In the genomic region with DNA sequence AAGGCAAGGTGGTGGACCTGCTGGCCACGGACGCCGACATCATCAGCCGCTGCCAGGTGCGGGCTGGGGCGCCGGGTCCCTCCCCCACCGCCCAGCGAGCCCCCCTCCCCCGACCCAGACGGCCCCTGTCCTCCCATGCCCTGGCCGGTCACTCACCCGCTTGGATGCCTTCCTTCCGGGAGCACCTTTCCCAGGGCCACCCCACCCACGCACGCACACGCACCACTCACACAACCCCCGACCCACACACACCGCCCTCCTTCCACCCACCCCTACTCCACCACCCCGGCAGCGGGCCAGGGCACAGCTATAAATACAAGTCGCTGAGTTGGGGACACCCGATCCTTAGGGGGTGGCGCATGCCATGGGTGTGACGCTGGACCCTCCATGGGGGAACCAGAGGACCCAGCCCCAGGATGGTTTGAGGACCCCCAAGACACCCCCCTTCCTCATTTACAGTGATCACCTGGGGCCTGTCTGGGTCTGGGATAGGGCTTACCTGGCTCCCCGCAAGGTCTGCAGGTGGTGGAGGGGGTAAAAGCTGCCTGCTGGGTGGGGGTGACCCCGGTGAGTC, we compare ENCODE assay signal across 8 cellular contexts. TPM values are rescaled to one million over a fixed set of nuclear protein-coding genes. Genes with fewer than 3 reads are reported as not detected.
DNase-seq lines count a peak whose midpoint lies in the region; ATAC-seq and FAIRE-seq lines count a peak whose summit lies in the region.

No MANE protein-coding gene starts in this region.

- H3K27me3 Mint-ChIP-seq in activated T-helper 2 cell treated with anti-CD3 and anti-CD28 coated beads, Interferon-gamma antibody, Interleukin-2, Interleukin-4, amounts not matched to agents 10 μg/mL and 5 μg/mL and 100 μg/mL, durations not matched to agents 14 hours and 24 hours and 36 hours (ENCODE audit: low read depth), result no peaks in the 10 kb centered on the region

- peaks cover 5% of the 10 kb centered on the region for H3K36me3 Mint-ChIP-seq in activated T-helper 2 cell treated with anti-CD3 and anti-CD28 coated beads, Interferon-gamma antibody, Interleukin-2, Interleukin-4, amounts not matched to agents 10 μg/mL and 5 μg/mL and 100 μg/mL, durations not matched to agents 14 hours and 24 hours and 36 hours (ENCODE audit: low read depth)

- ATAC-seq in HG03571 (IDR thresholded peaks at IDR 0.05; ENCODE audit: unreplicated experiment) (no peak), HG03095 (IDR thresholded peaks at IDR 0.05; ENCODE audit: unreplicated experiment) (no peak), GM18909 (IDR thresholded peaks at IDR 0.05; ENCODE audit: poor library complexity, unreplicated experiment) (no peak)

- H3K4me1 Mint-ChIP-seq in activated T-helper 2 cell treated with anti-CD3 and anti-CD28 coated beads, Interferon-gamma antibody, Interleukin-2, Interleukin-4, amounts not matched to agents 10 μg/mL and 5 μg/mL and 100 μg/mL, durations not matched to agents 14 hours and 24 hours and 36 hours (ENCODE audit: low read depth), result no peaks in the 10 kb centered on the region

- intact Hi-C loops in activated T-helper 2 cell treated with anti-CD3 and anti-CD28 coated beads, Interferon-gamma antibody, Interleukin-2, Interleukin-4, amounts not matched to agents 10 μg/mL and 5 μg/mL and 100 μg/mL, durations not matched to agents 14 hours and 24 hours and 36 hours (cut with micrococcal nuclease), result loop anchor here (2.0 kb wide), 1 partner anchor 28 kb away; a partner anchor contains a TSS

- no peaks in the 10 kb centered on the region for H3K9me3 ChIP-seq in iPS DF 6.9 (ENCODE audit: control insufficient read depth, insufficient read depth, low read length)
- H3K9me3 ChIP-seq in skeletal muscle tissue (ENCODE audit: control insufficient read depth in 3 of 3, low read length in 3 of 3), result no peaks in the 10 kb centered on the region

- H3K36me3 ChIP-seq in iPS DF 6.9 (ENCODE audit: control insufficient read depth, insufficient read depth, low read length) (no peaks in the 10 kb centered on the region; the same call in 1 of the 2 replicates), skeletal muscle tissue (ENCODE audit: control insufficient read depth in 3 of 3, insufficient read depth in 3 of 3, low read length in 3 of 3) (peaks cover 5 to 13% (median 6%) of the 10 kb centered on the region in 3 donors)

- DNase-seq in Ammon's horn (ENCODE audit: low spot score) (peak; percentile 35), HTR-8/SVneo (ENCODE audit: insufficient read length, low spot score) (peak; percentile 34), iPS DF 6.9 (ENCODE audit: low read depth, low spot score) (no peak)
- DNase-seq in activated T-helper 2 cell treated with anti-CD3 and anti-CD28 coated beads, Interferon-gamma antibody, Interleukin-2, Interleukin-4, amounts not matched to agents 10 μg/mL and 5 μg/mL and 100 μg/mL, durations not matched to agents 14 hours and 24 hours and 36 hours (ENCODE audit: low spot score), result no peak

- H3K4me3 ChIP-seq in iPS DF 6.9 (ENCODE audit: low read length) (peak overlapping the region; percentile 91; the same call in 1 of the 2 replicates), skeletal muscle tissue (ENCODE audit: low read length in 3 of 3) (peak overlapping the region; percentile 71 to 83 (median 82))

- H3K27ac ChIP-seq in iPS DF 6.9 (ENCODE audit: low read length) (no peak overlapping the region), skeletal muscle tissue (ENCODE audit: low read depth, low read length) (peak overlapping the region; percentile 98)

- H3K4me1 ChIP-seq in iPS DF 6.9 (ENCODE audit: control insufficient read depth, insufficient read depth, low read length) (peaks cover 7% of the 10 kb centered on the region), skeletal muscle tissue (ENCODE audit: control insufficient read depth in 3 of 3, insufficient read depth in 3 of 3, low read length in 3 of 3) (peaks cover 73 to 83% (median 75%) of the 10 kb centered on the region in 3 donors)

- no peak overlapping the region for H3K27ac Mint-ChIP-seq in activated T-helper 2 cell treated with anti-CD3 and anti-CD28 coated beads, Interferon-gamma antibody, Interleukin-2, Interleukin-4, amounts not matched to agents 10 μg/mL and 5 μg/mL and 100 μg/mL, durations not matched to agents 14 hours and 24 hours and 36 hours

- peak overlapping the region; percentile 55 for H3K4me3 Mint-ChIP-seq in activated T-helper 2 cell treated with anti-CD3 and anti-CD28 coated beads, Interferon-gamma antibody, Interleukin-2, Interleukin-4, amounts not matched to agents 10 μg/mL and 5 μg/mL and 100 μg/mL, durations not matched to agents 14 hours and 24 hours and 36 hours (ENCODE audit: low read depth)

- peak; percentile 68 for FAIRE-seq in HTR-8/SVneo (lab: Jason Lieb, UNC)

- H3K9me3 Mint-ChIP-seq in activated T-helper 2 cell treated with anti-CD3 and anti-CD28 coated beads, Interferon-gamma antibody, Interleukin-2, Interleukin-4, amounts not matched to agents 10 μg/mL and 5 μg/mL and 100 μg/mL, durations not matched to agents 14 hours and 24 hours and 36 hours, result no peaks in the 10 kb centered on the region

- WGBS in iPS DF 6.9 (ENCODE audit: insufficient coverage, insufficient read length), result no CpG with 5 or more reads among the region's 27 CpGs

- H3K27me3 ChIP-seq in iPS DF 6.9 (ENCODE audit: control insufficient read depth, insufficient read depth, low read length) (no peaks in the 10 kb centered on the region), skeletal muscle tissue (ENCODE audit: control insufficient read depth in 3 of 3, insufficient read depth in 3 of 3, low read length in 3 of 3) (no peaks in the 10 kb centered on the region)

- peak overlapping the region; percentile 91 to 98 (median 92) for H3K9ac ChIP-seq in skeletal muscle tissue (ENCODE audit: low read depth in 1 of 3, low read length in 3 of 3)

RNA-seq across cellular contexts. Expression of a gene that starts 0.5 kb away (rescaled TPM):
- total RNA-seq in activated T-helper 2 cell treated with anti-CD3 and anti-CD28 coated beads, Interferon-gamma antibody, Interleukin-2, Interleukin-4, amounts not matched to agents 10 μg/mL and 5 μg/mL and 100 μg/mL, durations not matched to agents 14 hours and 24 hours and 36 hours, result 1.1 and 2.4 TPM in 2 replicates
- total RNA-seq in skeletal muscle tissue, result 89.8 TPM

RNA-seq across cellular contexts. Expression of a gene that starts 28.5 kb away (rescaled TPM):
- total RNA-seq in activated T-helper 2 cell treated with anti-CD3 and anti-CD28 coated beads, Interferon-gamma antibody, Interleukin-2, Interleukin-4, amounts not matched to agents 10 μg/mL and 5 μg/mL and 100 μg/mL, durations not matched to agents 14 hours and 24 hours and 36 hours, result 96.0 and 104 TPM in 2 replicates
- total RNA-seq in skeletal muscle tissue, result 51.7 TPM

RNA-seq across cellular contexts. Expression of a gene that starts 35.1 kb away (rescaled TPM):
- total RNA-seq in activated T-helper 2 cell treated with anti-CD3 and anti-CD28 coated beads, Interferon-gamma antibody, Interleukin-2, Interleukin-4, amounts not matched to agents 10 μg/mL and 5 μg/mL and 100 μg/mL, durations not matched to agents 14 hours and 24 hours and 36 hours, result 93.7 and 93.8 TPM in 2 replicates
- total RNA-seq in skeletal muscle tissue, result 14.6 TPM

Comparison
In these comparisons a context has a peak if more than half of its experiments do, and no peak if none do; other contexts are left out.
1. DNase-seq: peak in Ammon's horn (single experiment) and HTR-8/SVneo (single experiment); none in activated T-helper 2 cell treated with anti-CD3 and anti-CD28 coated beads, Interferon-gamma antibody, Interleukin-2, Interleukin-4, amounts not matched to agents 10 μg/mL and 5 μg/mL and 100 μg/mL, durations not matched to agents 14 hours and 24 hours and 36 hours (single experiment) and iPS DF 6.9 (single experiment).
2. RNA of a gene that starts 0.5 kb away (total RNA-seq): 89.8 TPM in skeletal muscle tissue (single experiment); 1.1 to 2.4 TPM in activated T-helper 2 cell treated with anti-CD3 and anti-CD28 coated beads, Interferon-gamma antibody, Interleukin-2, Interleukin-4, amounts not matched to agents 10 μg/mL and 5 μg/mL and 100 μg/mL, durations not matched to agents 14 hours and 24 hours and 36 hours; every median in the first group is over 10 times any median in the second.